In genomic region chr6:32152414-32153251, GRCh38 we compare ENCODE assay signal across 8 cellular contexts. TPM values are rescaled to one million over a fixed set of nuclear protein-coding genes. Genes with fewer than 3 reads are reported as not detected.
DNase-seq lines count a peak whose midpoint lies in the region; ATAC-seq and TF ChIP-seq lines count a peak whose summit lies in the region.

No MANE protein-coding gene starts in this region.

- TSS peak; percentile 50 for BruUV-seq in OCI-LY7 (replicated peaks; lab: Mats Ljungman, UMichigan)

- CTCF ChIA-PET in OCI-LY7 (lab: Charles Lee; ENCODE audit: unreplicated experiment) = interaction anchor here (0.7 kb wide), 1 partner anchor 255 kb away, joined by 6 read pairs; no protein-coding TSS in a partner anchor

- intact Hi-C loops in OCI-LY7 (cut with micrococcal nuclease; ENCODE audit: unreplicated experiment) = no loop called here

- peak overlapping the region; percentile 55 for H2AFZ ChIP-seq in OCI-LY7 (ENCODE audit: low read length)

- H3K4me2 ChIP-seq in BLaER1 (peak overlapping the region; percentile 96), OCI-LY7 (ENCODE audit: low read length) (peak overlapping the region; percentile 82)

- H3K27me3 ChIP-seq in BLaER1 (peaks cover 8% of the 10 kb centered on the region; the same call in 1 of the 2 replicates), endocrine pancreas (ENCODE audit: control insufficient read depth, insufficient read depth, low read length) (no peaks in the 10 kb centered on the region), muscle layer of colon (ENCODE audit: control insufficient read depth in 1 of 2, insufficient read depth in 2 of 2, low read length in 2 of 2) (no peaks in the 10 kb centered on the region)

- peak overlapping the region; percentile 81; the same call in 1 of the 2 replicates for H3K9ac ChIP-seq in BLaER1
- peak overlapping the region; percentile 50 for H3K9ac ChIP-seq in endocrine pancreas (ENCODE audit: control insufficient read depth, insufficient read depth, low read length)
- peak overlapping the region; percentile 77 for H3K9ac ChIP-seq in muscle layer of colon (ENCODE audit: low read length)

- H3K4me1 ChIP-seq in BLaER1 = peaks cover 29% of the 10 kb centered on the region
- H3K4me1 ChIP-seq in OCI-LY7 (ENCODE audit: insufficient read depth, low read length, poor library complexity, severe bottlenecking) = peaks cover 23% of the 10 kb centered on the region
- no peaks in the 10 kb centered on the region for H3K4me1 ChIP-seq in endocrine pancreas (ENCODE audit: control insufficient read depth, insufficient read depth, low read length)
- H3K4me1 ChIP-seq in muscle layer of colon (ENCODE audit: insufficient read depth, low read length) = peaks cover 36% of the 10 kb centered on the region

- peaks cover 22% of the 10 kb centered on the region for H3K36me3 ChIP-seq in BLaER1
- peaks cover 21% of the 10 kb centered on the region for H3K36me3 ChIP-seq in OCI-LY7 (ENCODE audit: insufficient read depth, low read length)
- no peaks in the 10 kb centered on the region for H3K36me3 ChIP-seq in endocrine pancreas (ENCODE audit: control insufficient read depth, insufficient read depth, low read length)
- H3K36me3 ChIP-seq in muscle layer of colon (ENCODE audit: insufficient read depth, low read length) = peaks cover 20% of the 10 kb centered on the region

- no peak for DNase-seq in OCI-LY7 (ENCODE audit: low spot score)
- no peak for DNase-seq in iPS-NIHi7 (ENCODE audit: extremely low spot score)
- DNase-seq in omental fat pad (ENCODE audit: low spot score) = no peak

- ATAC-seq in HG02642 (IDR thresholded peaks at IDR 0.05; ENCODE audit: poor library complexity, unreplicated experiment) = no peak
- no peak for ATAC-seq in omental fat pad (ENCODE audit: low FRiP score)
- ATAC-seq in GM21576 (IDR thresholded peaks at IDR 0.05; ENCODE audit: unreplicated experiment) = no peak

- no peaks in the 10 kb centered on the region; the same call in 1 of the 2 replicates for H3K79me2 ChIP-seq in OCI-LY7 (ENCODE audit: insufficient read depth, low read depth, low read length)

- no peaks in the 10 kb centered on the region for H3K9me2 ChIP-seq in OCI-LY7 (ENCODE audit: insufficient read depth, low read length)

- peaks cover 7% of the 10 kb centered on the region for H3K9me3 ChIP-seq in BLaER1
- no peaks in the 10 kb centered on the region for H3K9me3 ChIP-seq in OCI-LY7 (ENCODE audit: low read length)
- no peaks in the 10 kb centered on the region for H3K9me3 ChIP-seq in endocrine pancreas (ENCODE audit: control insufficient read depth, low read length)
- no peaks in the 10 kb centered on the region for H3K9me3 ChIP-seq in muscle layer of colon (ENCODE audit: low read length)

- H3K27ac ChIP-seq in BLaER1 (no peak overlapping the region), OCI-LY7 (ENCODE audit: low read depth, low read length, poor library complexity, severe bottlenecking) (peak overlapping the region; percentile 62), muscle layer of colon (ENCODE audit: low read depth, low read length) (peak overlapping the region; percentile 97)

- TF ChIP-seq CTCF in OCI-LY7 (conservative IDR thresholded peaks at IDR 0.05; ENCODE audit: low read length) (no peak), omental fat pad (IDR thresholded peaks at IDR 0.05) (no peak)

- H4K20me1 ChIP-seq in BLaER1 = 0 out of 2 replicates have a peak, but pooled peaks cover 11% of the 10 kb centered on the region
- no peaks in the 10 kb centered on the region for H4K20me1 ChIP-seq in OCI-LY7 (ENCODE audit: insufficient read depth, low read length)

- H3K4me3 ChIP-seq in BLaER1 = peak overlapping the region; percentile 89; the same call in 1 of the 2 replicates
- H3K4me3 ChIP-seq in OCI-LY7 (ENCODE audit: low read depth, low read length, poor library complexity, severe bottlenecking) = peak overlapping the region; percentile 80
- H3K4me3 ChIP-seq in endocrine pancreas (ENCODE audit: control insufficient read depth, insufficient read depth, low read length) = peak overlapping the region; percentile 47
- peak overlapping the region; percentile 81 to 96 for H3K4me3 ChIP-seq in muscle layer of colon (ENCODE audit: low read depth in 1 of 2, low read length in 2 of 2)

- POLR2A ChIA-PET in OCI-LY7 (lab: Charles Lee) = interaction anchor here (0.8 kb wide), 1 partner anchor 49 kb away, joined by 3 read pairs; no protein-coding TSS in a partner anchor

RNA-seq across cellular contexts. Expression of gene PRRT1, which starts 0.9 kb away (rescaled TPM):
- total RNA-seq in OCI-LY7 (2014; rRNA removed; shearing (Covaris generic)) = 0.13 and 0.47 TPM in 2 replicates
- total RNA-seq in OCI-LY7 (2022) = 2.4 and 3.5 TPM in 2 replicates
- total RNA-seq in omental fat pad = 1 to 10 TPM in 1 of 4 donors, under 1 TPM in 3; 0.24 to 1.0 (median 0.34) TPM

RNA-seq across cellular contexts. Expression of gene PPT2, which starts 1.3 kb away (rescaled TPM):
- 111 and 130 TPM in 2 replicates for total RNA-seq in OCI-LY7 (2014; rRNA removed; shearing (Covaris generic))
- total RNA-seq in OCI-LY7 (2022) (34.1 and 39.0 TPM in 2 replicates), omental fat pad (100 to 1,000 TPM in 1 of 4 donors, 10 to 100 TPM in 3; 21.5 to 161 (median 34.3) TPM)

RNA-seq across cellular contexts. Expression of gene EGFL8, which starts 11.8 kb away (rescaled TPM):
- total RNA-seq in OCI-LY7 (2014; rRNA removed; shearing (Covaris generic)) = 7.4 and 11.4 TPM in 2 replicates
- total RNA-seq in OCI-LY7 (2022) = 21.6 and 23.0 TPM in 2 replicates
- 10 to 100 TPM in 3 of 4 donors, 1 to 10 TPM in 1; 8.9 to 17.3 (median 13.3) TPM for total RNA-seq in omental fat pad

RNA-seq across cellular contexts. Expression of gene FKBPL, which starts 22.5 kb away (rescaled TPM):
- 10.1 and 11.6 TPM in 2 replicates for total RNA-seq in OCI-LY7 (2014; rRNA removed; shearing (Covaris generic))
- total RNA-seq in OCI-LY7 (2022) (8.2 and 8.4 TPM in 2 replicates), omental fat pad (1 to 10 TPM; 2.1 to 3.9 (median 2.7) TPM)

RNA-seq across cellular contexts. Expression of gene AGPAT1, which starts 23.3 kb away (rescaled TPM):
- total RNA-seq in OCI-LY7 (2014; rRNA removed; shearing (Covaris generic)) = 18.0 and 24.5 TPM in 2 replicates
- 28.1 and 30.1 TPM in 2 replicates for total RNA-seq in OCI-LY7 (2022)
- 10 to 100 TPM; 26.4 to 40.9 (median 35.7) TPM for total RNA-seq in omental fat pad
